Comparison of ENCODE assay signal across 8 cellular contexts in genomic region chr12:19129486-19130223, GRCh38. TPM values are rescaled to one million over a fixed set of nuclear protein-coding genes. Genes with fewer than 3 reads are reported as not detected.
DNase-seq lines count a peak whose midpoint lies in the region; ATAC-seq, FAIRE-seq and TF ChIP-seq lines count a peak whose summit lies in the region.

Gene PLEKHA5, plus strand, starts transcription at chr12:19129733. Its CDS starts 67 bp downstream, at chr12:19129800.

- peaks cover 9% of the 10 kb centered on the region for H3K9me3 Mint-ChIP-seq in activated CD8-positive, alpha-beta memory T cell treated with anti-CD3 and anti-CD28 coated beads, Interleukin-2, amount 10 ng/mL, durations not matched to agents 7 days and 5 days (ENCODE audit: low read depth)

- ATAC-seq in activated CD8-positive, alpha-beta memory T cell treated with anti-CD3 and anti-CD28 coated beads, Interleukin-2, amount 10 ng/mL, durations not matched to agents 7 days and 5 days, result peak; percentile 77
- ATAC-seq in GM21390 (IDR thresholded peaks at IDR 0.05; ENCODE audit: unreplicated experiment), result no peak

- H2BK15ac ChIP-seq in mesendoderm (replicated peaks; ENCODE audit: low read depth), result no peak within 1 kb of the TSS

- H2BK5ac ChIP-seq in mesendoderm (ENCODE audit: low read length), result peak within 1 kb of the TSS; percentile 45

- no peak for FAIRE-seq in H54 (lab: Jason Lieb, UNC)

- peak within 1 kb of the TSS; percentile 89 for H3K27ac ChIP-seq in mesendoderm (ENCODE audit: low read depth, low read length)

- no peaks in the 10 kb centered on the region for H3K36me3 ChIP-seq in mesendoderm (ENCODE audit: control insufficient read depth, insufficient read depth, low read length)

- no peak within 1 kb of the TSS for H2AK5ac ChIP-seq in mesendoderm (ENCODE audit: low read length)

- H3K27me3 Mint-ChIP-seq in activated CD8-positive, alpha-beta memory T cell treated with anti-CD3 and anti-CD28 coated beads, Interleukin-2, amount 10 ng/mL, durations not matched to agents 7 days and 5 days, result peaks cover 35% of the 10 kb centered on the region

- peaks cover 26% of the 10 kb centered on the region for H3K4me1 Mint-ChIP-seq in activated CD8-positive, alpha-beta memory T cell treated with anti-CD3 and anti-CD28 coated beads, Interleukin-2, amount 10 ng/mL, durations not matched to agents 7 days and 5 days

- H4K5ac ChIP-seq in mesendoderm (ENCODE audit: low read length), result no peak within 1 kb of the TSS

- peak within 1 kb of the TSS; percentile 84 for H3K4me3 Mint-ChIP-seq in activated CD8-positive, alpha-beta memory T cell treated with anti-CD3 and anti-CD28 coated beads, Interleukin-2, amount 10 ng/mL, durations not matched to agents 7 days and 5 days

- peak within 1 kb of the TSS; percentile 90 for H3K9ac ChIP-seq in mesendoderm (ENCODE audit: low read length)

- WGBS in mesendoderm (ENCODE audit: extremely low coverage, insufficient coverage, low lambda C conversion rate), result no CpG with 5 or more reads among the region's 103 CpGs

- H4K8ac ChIP-seq in mesendoderm (ENCODE audit: low read depth, low read length), result peak within 1 kb of the TSS; percentile 86

- DNase-seq in CMK (ENCODE audit: low read depth), result peak; percentile 7
- DNase-seq in H54 (ENCODE audit: insufficient read length, low spot score), result peak; percentile 51
- DNase-seq in NCI-H446 treated with DMSO at 0.1 percent for 48 hours (lab: John Stamatoyannopoulos, UW), result peak; percentile 24
- DNase-seq in activated CD8-positive, alpha-beta memory T cell treated with anti-CD3 and anti-CD28 coated beads, Interleukin-2, amount 10 ng/mL, durations not matched to agents 7 days and 5 days, result peak; percentile 59
- peak; percentile 53 for DNase-seq in epidermal melanocyte (ENCODE audit: insufficient read length, low spot score)
- peak; percentile 81 for DNase-seq in mesendoderm
- peak; percentile 59 for DNase-seq in stimulated activated CD8-positive, alpha-beta memory T cell treated with anti-CD3 and anti-CD28 coated beads, Interleukin-4, amount 100 ng/mL, for 48 hours

- H2BK120ac ChIP-seq in mesendoderm (ENCODE audit: low read depth, low read length), result peak within 1 kb of the TSS; percentile 28

- TF ChIP-seq POLR2A in H54 (IDR thresholded peaks at IDR 0.05; ENCODE audit: low read depth, low read length), result peak; percentile 38

- peak within 1 kb of the TSS; percentile 69 for H3K27ac Mint-ChIP-seq in activated CD8-positive, alpha-beta memory T cell treated with anti-CD3 and anti-CD28 coated beads, Interleukin-2, amount 10 ng/mL, durations not matched to agents 7 days and 5 days

- no peaks in the 10 kb centered on the region for H3K4me1 ChIP-seq in mesendoderm (ENCODE audit: control insufficient read depth, low read depth, low read length)

- H3K56ac ChIP-seq in mesendoderm (ENCODE audit: low read length), result peak within 1 kb of the TSS; percentile 99

- H3K4me2 ChIP-seq in mesendoderm (ENCODE audit: low read length), result peak within 1 kb of the TSS; percentile 89

- no peak within 1 kb of the TSS for H3K23ac ChIP-seq in mesendoderm (ENCODE audit: low read length)

- peaks cover 1% of the 10 kb centered on the region for H3K79me1 ChIP-seq in mesendoderm (ENCODE audit: low read length)

- H3K27me3 ChIP-seq in mesendoderm (ENCODE audit: insufficient read depth, low read length, poor library complexity), result no peaks in the 10 kb centered on the region

- peak within 1 kb of the TSS; percentile 84 for H3K4me3 ChIP-seq in mesendoderm (ENCODE audit: low read length)

- peak within 1 kb of the TSS; percentile 77 for H3K4ac ChIP-seq in mesendoderm (ENCODE audit: low read depth, low read length)

- peak within 1 kb of the TSS; percentile 98 for H3K18ac ChIP-seq in mesendoderm (ENCODE audit: low read length)

- peaks cover 15% of the 10 kb centered on the region for H3K79me2 ChIP-seq in mesendoderm (ENCODE audit: control insufficient read depth, insufficient read depth, low read length)

- CTCF ChIA-PET in activated CD8-positive, alpha-beta memory T cell treated with anti-CD3 and anti-CD28 coated beads, Interleukin-2, amount 10 ng/mL, durations not matched to agents 7 days and 5 days (lab: Charles Lee), result no interaction called here

- H3K36me3 Mint-ChIP-seq in activated CD8-positive, alpha-beta memory T cell treated with anti-CD3 and anti-CD28 coated beads, Interleukin-2, amount 10 ng/mL, durations not matched to agents 7 days and 5 days, result peaks cover 6% of the 10 kb centered on the region

RNA-seq across cellular contexts. Expression of gene PLEKHA5, which starts in this region (rescaled TPM):
- 1 to 10 TPM; 6.7 to 8.9 TPM for total RNA-seq in activated CD8-positive, alpha-beta memory T cell treated with anti-CD3 and anti-CD28 coated beads, Interleukin-2, amount 10 ng/mL, durations not matched to agents 7 days and 5 days
- polyA plus RNA-seq in mesendoderm (2013, experiment 1 of 2), result 35.6 TPM
- polyA plus RNA-seq in mesendoderm (2013, experiment 2 of 2), result 34.8 TPM

Comparison
In these comparisons a context has a peak if more than half of its experiments do, and no peak if none do; other contexts are left out.
1. DNase-seq: peak in every context shown above with its lines; median percentile 81 in mesendoderm; 59 in activated CD8-positive, alpha-beta memory T cell treated with anti-CD3 and anti-CD28 coated beads, Interleukin-2, amount 10 ng/mL, durations not matched to agents 7 days and 5 days; 59 in stimulated activated CD8-positive, alpha-beta memory T cell treated with anti-CD3 and anti-CD28 coated beads, Interleukin-4, amount 100 ng/mL, for 48 hours; 53 in epidermal melanocyte; 51 in H54; 24 in NCI-H446 treated with DMSO at 0.1 percent for 48 hours; 7 in CMK.